Comparison of ENCODE assay signal across 8 cellular contexts in genomic region chr3:196569003-196569516, GRCh38. TPM values are rescaled to one million over a fixed set of nuclear protein-coding genes. Genes with fewer than 3 reads are reported as not detected.
DNase-seq lines count a peak whose midpoint lies in the region; ATAC-seq, FAIRE-seq and TF ChIP-seq lines count a peak whose summit lies in the region.

No MANE protein-coding gene starts in this region.

- peak; percentile 48 to 81 for ATAC-seq in A549
- ATAC-seq in GM18861 (IDR thresholded peaks at IDR 0.05; ENCODE audit: unreplicated experiment) = peak; percentile 27
- peak; percentile 34 for ATAC-seq in HG03097 (IDR thresholded peaks at IDR 0.05; ENCODE audit: low FRiP score, unreplicated experiment)
- no peak for ATAC-seq in left cardiac atrium

- peak overlapping the region; percentile 78 for H3K4me2 ChIP-seq in A549

- FAIRE-seq in A549 (lab: Jason Lieb, UNC) = no peak

- no peaks in the 10 kb centered on the region for H3K9me3 ChIP-seq in A549

- CTCF ChIA-PET in A549 (lab: Yijun Ruan, JAX) = interaction anchor here (0.6 to 2.2 kb wide), 4 partner anchors 40 to 401 kb away, joined by 4 to 9 read pairs (median 4); no protein-coding TSS in a partner anchor

- 0% methylated on average over 14 of the region's 44 CpGs for WGBS in A549 (ENCODE audit: missing lambda C conversion rate)

- H3K4me3 ChIP-seq in A549 = peak overlapping the region; percentile 86

- no peak for TF ChIP-seq CTCF in A549 (IDR thresholded peaks at IDR 0.05)

- no peak for TF ChIP-seq EP300 in A549 (IDR thresholded peaks at IDR 0.05)

- peak overlapping the region; percentile 79 to 93 for H3K27ac ChIP-seq in A549

- peaks cover 19% of the 10 kb centered on the region for H3K4me1 ChIP-seq in A549

- no peak for TF ChIP-seq RAD21 in A549 (conservative IDR thresholded peaks at IDR 0.05 in 1 of 2, IDR thresholded peaks at IDR 0.05 in 1 of 2)

- DNase-seq in A549 (ENCODE audit: low read depth in 1 of 2, low spot score in 1 of 2) (peak; percentile 31 to 39), RKO (ENCODE audit: low spot score) (peak; percentile 59), left cardiac atrium (peak; percentile 33), renal cortical epithelial cell (ENCODE audit: low read depth) (peak; percentile 28), DMS114 treated with DMSO at 0.1 percent for 48 hours (lab: John Stamatoyannopoulos, UW; ENCODE audit: unreplicated experiment) (no peak)
- peak; percentile 56 for DNase-seq in activated naive CD4-positive, alpha-beta T cell treated with anti-CD3 and anti-CD28 coated beads, Interleukin-2, amount 50 U/mL, for 16 hours

- TF ChIP-seq POLR2A in A549 (IDR thresholded peaks at IDR 0.05; ENCODE audit: low read length) = no peak

- POLR2A ChIA-PET in A549 (lab: Yijun Ruan, JAX) = interaction anchor here (0.6 to 1.6 kb wide), 5 partner anchors 12 to 373 kb away, joined by 3 to 11 read pairs (median 4); partner anchors contain the start of genes NCBP2, RNF168 and SENP5

- intact Hi-C loops in left cardiac atrium (cut with DNase I) = loop anchor here in 1 of 2 donors (2.0 kb wide), 1 partner anchor 62 kb away; no protein-coding TSS in a partner anchor

TF ChIP-seq in A549, 52 proteins besides CTCF, POLR2A, EP300 and RAD21:
- TF ChIP-seq, protein P1, sequence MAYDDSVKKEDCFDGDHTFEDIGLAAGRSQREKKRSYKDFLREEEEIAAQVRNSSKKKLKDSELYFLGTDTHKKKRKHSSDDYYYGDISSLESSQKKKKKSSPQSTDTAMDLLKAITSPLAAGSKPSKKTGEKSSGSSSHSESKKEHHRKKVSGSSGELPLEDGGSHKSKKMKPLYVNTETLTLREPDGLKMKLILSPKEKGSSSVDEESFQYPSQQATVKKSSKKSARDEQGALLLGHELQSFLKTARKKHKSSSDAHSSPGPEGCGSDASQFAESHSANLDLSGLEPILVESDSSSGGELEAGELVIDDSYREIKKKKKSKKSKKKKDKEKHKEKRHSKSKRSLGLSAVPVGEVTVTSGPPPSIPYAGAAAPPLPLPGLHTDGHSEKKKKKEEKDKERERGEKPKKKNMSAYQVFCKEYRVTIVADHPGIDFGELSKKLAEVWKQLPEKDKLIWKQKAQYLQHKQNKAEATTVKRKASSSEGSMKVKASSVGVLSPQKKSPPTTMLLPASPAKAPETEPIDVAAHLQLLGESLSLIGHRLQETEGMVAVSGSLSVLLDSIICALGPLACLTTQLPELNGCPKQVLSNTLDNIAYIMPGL (CRISPR knock-in tag; IDR thresholded peaks at IDR 0.05; ENCODE audit: borderline replicate concordance) = no peak
- no peak for TF ChIP-seq SMC3 (IDR thresholded peaks at IDR 0.05)
- no peak for TF ChIP-seq MYC (IDR thresholded peaks at IDR 0.05; ENCODE audit: borderline replicate concordance, low read length)
- no peak for TF ChIP-seq RNF2 (IDR thresholded peaks at IDR 0.05; ENCODE audit: borderline replicate concordance, low read depth)
- no peak for TF ChIP-seq ZFP36 (IDR thresholded peaks at IDR 0.05; ENCODE audit: borderline replicate concordance, partially characterized antibody)
- TF ChIP-seq PBX3 (IDR thresholded peaks at IDR 0.05) = no peak
- TF ChIP-seq, protein P2, sequence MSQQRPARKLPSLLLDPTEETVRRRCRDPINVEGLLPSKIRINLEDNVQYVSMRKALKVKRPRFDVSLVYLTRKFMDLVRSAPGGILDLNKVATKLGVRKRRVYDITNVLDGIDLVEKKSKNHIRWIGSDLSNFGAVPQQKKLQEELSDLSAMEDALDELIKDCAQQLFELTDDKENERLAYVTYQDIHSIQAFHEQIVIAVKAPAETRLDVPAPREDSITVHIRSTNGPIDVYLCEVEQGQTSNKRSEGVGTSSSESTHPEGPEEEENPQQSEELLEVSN (IDR thresholded peaks at IDR 0.05; ENCODE audit: borderline replicate concordance, low read depth) = no peak
- TF ChIP-seq POLR2AphosphoS2 (conservative IDR thresholded peaks at IDR 0.05; ENCODE audit: low read length) = no peak
- no peak for TF ChIP-seq CBX2 (IDR thresholded peaks at IDR 0.05; ENCODE audit: borderline replicate concordance, low read depth)
- TF ChIP-seq FOSL2 (IDR thresholded peaks at IDR 0.05) = no peak
- TF ChIP-seq FOSL2 (CRISPR knock-in tag; IDR thresholded peaks at IDR 0.05) = no peak
- no peak for TF ChIP-seq MAX (IDR thresholded peaks at IDR 0.05)
- TF ChIP-seq KDM5A (IDR thresholded peaks at IDR 0.05) = no peak
- TF ChIP-seq CEBPB (IDR thresholded peaks at IDR 0.05) = no peak

RNA-seq across cellular contexts. Expression of gene FBXO45, which starts 0.6 kb away (rescaled TPM):
- polyA plus RNA-seq in A549 (2011; rRNA removed) = 12.8 and 19.4 TPM in 2 replicates
- polyA plus RNA-seq in A549 (2012; cell fraction: cytosol; rRNA removed) = 2.8 and 3.1 TPM in 2 replicates
- 0.91 and 1.2 TPM in 2 replicates for polyA plus RNA-seq in A549 (2012; cell fraction: nucleus; rRNA removed)
- polyA plus RNA-seq in A549 (2017; fragmentation: RNase III; extraction: RNeasy Plus Mini Kit Qiagen cat#74134 plus additional on column Dnase treatment) = 6.6 to 7.4 TPM (median 6.8 TPM) in 3 replicates
- 4.2 and 4.5 TPM in 2 replicates for polyA minus RNA-seq in A549 (2011; rRNA and poly(A)+ RNA removed)
- total RNA-seq in left cardiac atrium = 1 to 10 TPM; 7.9 to 8.4 TPM
- total RNA-seq in renal cortical epithelial cell = 11.3 and 13.7 TPM in 2 replicates

RNA-seq across cellular contexts. Expression of gene WDR53, which starts 0.7 kb away (rescaled TPM):
- polyA plus RNA-seq in A549 (2011; rRNA removed) (8.4 and 10.8 TPM in 2 replicates), A549 (2017; fragmentation: RNase III; extraction: RNeasy Plus Mini Kit Qiagen cat#74134 plus additional on column Dnase treatment) (11.6 to 12.0 TPM (median 11.8 TPM) in 3 replicates)
- polyA plus RNA-seq in A549 (2012; cell fraction: cytosol; rRNA removed) = 4.9 and 5.3 TPM in 2 replicates
- polyA plus RNA-seq in A549 (2012; cell fraction: nucleus; rRNA removed) = 1.9 and 2.5 TPM in 2 replicates
- 3.2 and 6.3 TPM in 2 replicates for polyA minus RNA-seq in A549 (2011; rRNA and poly(A)+ RNA removed)
- total RNA-seq in left cardiac atrium (1 to 10 TPM; 8.8 to 9.4 TPM), renal cortical epithelial cell (5.2 and 7.4 TPM in 2 replicates)

RNA-seq across cellular contexts. Expression of gene SMCO1, which starts 53.9 kb away (rescaled TPM):
- polyA plus RNA-seq in A549 (2011; rRNA removed) (not detected in 2 replicates), A549 (2017; fragmentation: RNase III; extraction: RNeasy Plus Mini Kit Qiagen cat#74134 plus additional on column Dnase treatment) (not detected in 3 replicates)
- polyA plus RNA-seq in A549 (2012; cell fraction: cytosol; rRNA removed) = not detected in 2 replicates
- not detected in 2 replicates for polyA plus RNA-seq in A549 (2012; cell fraction: nucleus; rRNA removed)
- not detected in 2 replicates for polyA minus RNA-seq in A549 (2011; rRNA and poly(A)+ RNA removed)
- total RNA-seq in left cardiac atrium (10 to 100 TPM; 10.7 to 28.5 TPM), renal cortical epithelial cell (not detected in 2 replicates)

Comparison
In these comparisons a context has a peak if more than half of its experiments do, and no peak if none do; other contexts are left out.
1. ATAC-seq: peak in A549 (2 of 2), GM18861 (single experiment) and HG03097 (single experiment); none in left cardiac atrium (0 of 2).
2. RNA of gene SMCO1, which starts 53.9 kb away (total RNA-seq): 10.7 to 28.5 TPM in left cardiac atrium; not detected in renal cortical epithelial cell; every median in the first group is over 10 times any median in the second.